In genomic region chr2:227817336-227817735, GRCh38 we compare ENCODE assay signal across 1 cellular context.
TF ChIP-seq lines count a peak whose summit lies in the region.

No MANE protein-coding gene starts in this region.

TF ChIP-seq in HCT116, 20 proteins besides CTCF, POLR2A, EP300 and RAD21:
- TF ChIP-seq TCF7L2 (IDR thresholded peaks at IDR 0.05; ENCODE audit: borderline replicate concordance, extremely low read depth, insufficient read depth, insufficient read length) (no peak), CEBPB (IDR thresholded peaks at IDR 0.05; ENCODE audit: low read depth) (no peak), ATF3 (IDR thresholded peaks at IDR 0.05) (no peak), JUND (IDR thresholded peaks at IDR 0.05) (no peak), POLR2AphosphoS5 (IDR thresholded peaks at IDR 0.05; ENCODE audit: low read depth, low read length) (no peak), ELF1 (IDR thresholded peaks at IDR 0.05; ENCODE audit: borderline replicate concordance, low read depth) (no peak), ZFX (IDR thresholded peaks at IDR 0.05) (no peak), SIN3A (IDR thresholded peaks at IDR 0.05; ENCODE audit: low read depth) (no peak), SRF (IDR thresholded peaks at IDR 0.05; ENCODE audit: low read depth) (no peak), EGR1 (IDR thresholded peaks at IDR 0.05; ENCODE audit: low read depth) (no peak), EZH2phosphoT487 (IDR thresholded peaks at IDR 0.05; ENCODE audit: borderline replicate concordance) (no peak), ZBTB33 (IDR thresholded peaks at IDR 0.05; ENCODE audit: extremely low read depth, insufficient replicate concordance, low read length) (no peak), ZNF274 (IDR thresholded peaks at IDR 0.05; ENCODE audit: low read depth, low read length) (no peak), SP1 (IDR thresholded peaks at IDR 0.05; ENCODE audit: low read depth) (no peak)
